Comparison of ENCODE assay signal across 1 cellular context in genomic region chr18:57422313-57422872, GRCh38.
TF ChIP-seq lines count a peak whose summit lies in the region.

No MANE protein-coding gene starts in this region.

TF ChIP-seq in HepG2, 621 proteins besides CTCF, POLR2A, EP300 and RAD21 (continued from another document and continues in another):
- TF ChIP-seq RERE (CRISPR knock-in tag; IDR thresholded peaks at IDR 0.05; ENCODE audit: low read depth) = peak; percentile 81; the same call in 1 of the 2 replicates
- no peak for TF ChIP-seq NFKB2 (CRISPR knock-in tag; IDR thresholded peaks at IDR 0.05; ENCODE audit: borderline replicate concordance)
- peak; percentile 31 for TF ChIP-seq TCF7 (IDR thresholded peaks at IDR 0.05; ENCODE audit: low read depth)
- no peak for TF ChIP-seq NFE2 (CRISPR knock-in tag; IDR thresholded peaks at IDR 0.05)
- TF ChIP-seq KAT7 (CRISPR knock-in tag; IDR thresholded peaks at IDR 0.05; ENCODE audit: borderline replicate concordance) = peak; percentile 37; the same call in 1 of the 2 replicates
- TF ChIP-seq XRCC5 (optimal IDR thresholded peaks at IDR 0.05; ENCODE audit: low read length) = no peak
- TF ChIP-seq HMGA1 (CRISPR knock-in tag; conservative IDR thresholded peaks at IDR 0.05) = no peak
- no peak for TF ChIP-seq ZNF382 (CRISPR knock-in tag; IDR thresholded peaks at IDR 0.05; ENCODE audit: borderline replicate concordance)
- TF ChIP-seq GMEB2 (CRISPR knock-in tag; IDR thresholded peaks at IDR 0.05; ENCODE audit: low read depth) = no peak
- peak; percentile 94 for TF ChIP-seq ELF3 (CRISPR knock-in tag; IDR thresholded peaks at IDR 0.05)
- 0 out of 2 replicates have a peak, but pooled peaks have one; percentile 29 for TF ChIP-seq ZNF512B (CRISPR knock-in tag; IDR thresholded peaks at IDR 0.05; ENCODE audit: borderline replicate concordance)
- no peak for TF ChIP-seq DNMT1 (CRISPR knock-in tag; IDR thresholded peaks at IDR 0.05)
- TF ChIP-seq CREB1 (IDR thresholded peaks at IDR 0.05) = no peak
- TF ChIP-seq CREB1 (CRISPR knock-in tag; IDR thresholded peaks at IDR 0.05) = no peak
- TF ChIP-seq ZNF720 (CRISPR knock-in tag; IDR thresholded peaks at IDR 0.05) = no peak
- no peak for TF ChIP-seq ZNF256 (CRISPR knock-in tag; conservative IDR thresholded peaks at IDR 0.05)
- TF ChIP-seq TAF1 (CRISPR knock-in tag; IDR thresholded peaks at IDR 0.05) = no peak
- TF ChIP-seq TMF1 (CRISPR knock-in tag; IDR thresholded peaks at IDR 0.05; ENCODE audit: low read depth) = no peak
- TF ChIP-seq ETV6 (CRISPR knock-in tag; conservative IDR thresholded peaks at IDR 0.05) = no peak
- no peak for TF ChIP-seq GLMP (CRISPR knock-in tag; IDR thresholded peaks at IDR 0.05; ENCODE audit: borderline replicate concordance)
- TF ChIP-seq ZNF407 (CRISPR knock-in tag; IDR thresholded peaks at IDR 0.05; ENCODE audit: not compliant biosample characterization) = no peak
- peak; percentile 34 for TF ChIP-seq ZNF503 (CRISPR knock-in tag; IDR thresholded peaks at IDR 0.05)
- TF ChIP-seq ZNF101 (CRISPR knock-in tag; IDR thresholded peaks at IDR 0.05; ENCODE audit: borderline replicate concordance, low read depth) = no peak
- no peak for TF ChIP-seq ZNF562 (CRISPR knock-in tag; IDR thresholded peaks at IDR 0.05; ENCODE audit: borderline replicate concordance)
- no peak; a peak in 1 of 4 replicates for TF ChIP-seq ATF4 (CRISPR knock-in tag; IDR thresholded peaks at IDR 0.05)
- no peak for TF ChIP-seq ZNF234 (CRISPR knock-in tag; conservative IDR thresholded peaks at IDR 0.05)
- TF ChIP-seq ZSCAN30 (CRISPR knock-in tag; IDR thresholded peaks at IDR 0.05) = no peak
- no peak for TF ChIP-seq GZF1 (CRISPR knock-in tag; IDR thresholded peaks at IDR 0.05)
- TF ChIP-seq ZNF691 (CRISPR knock-in tag; IDR thresholded peaks at IDR 0.05; ENCODE audit: borderline replicate concordance, low read depth) = no peak
- TF ChIP-seq ZNF251 (CRISPR knock-in tag; IDR thresholded peaks at IDR 0.05) = no peak
- no peak for TF ChIP-seq ZNF224 (CRISPR knock-in tag; IDR thresholded peaks at IDR 0.05)
- no peak for TF ChIP-seq TEAD2 (CRISPR knock-in tag; IDR thresholded peaks at IDR 0.05)
- no peak for TF ChIP-seq ZNF30 (CRISPR knock-in tag; IDR thresholded peaks at IDR 0.05)
- TF ChIP-seq RAD51 (IDR thresholded peaks at IDR 0.05; ENCODE audit: borderline replicate concordance) = no peak
- no peak for TF ChIP-seq NR3C1 (CRISPR knock-in tag; IDR thresholded peaks at IDR 0.05)
- no peak for TF ChIP-seq ZNF3 (CRISPR knock-in tag; IDR thresholded peaks at IDR 0.05)
- peak; percentile 69 for TF ChIP-seq POGZ (CRISPR knock-in tag; IDR thresholded peaks at IDR 0.05)
- TF ChIP-seq RCOR2 (CRISPR knock-in tag; IDR thresholded peaks at IDR 0.05) = no peak
- TF ChIP-seq ZNF605 (CRISPR knock-in tag; IDR thresholded peaks at IDR 0.05) = no peak
- no peak for TF ChIP-seq PCBP2 (optimal IDR thresholded peaks at IDR 0.05; ENCODE audit: low read depth, low read length, poor library complexity, severe bottlenecking)
- no peak for TF ChIP-seq MYC (CRISPR knock-in tag; IDR thresholded peaks at IDR 0.05; ENCODE audit: borderline replicate concordance)
